Comparison of ENCODE assay signal across 24 cellular contexts in genomic region chr3:99602183-99602582, GRCh38. TPM values are rescaled to one million over a fixed set of nuclear protein-coding genes. Genes with fewer than 3 reads are reported as not detected.
"Had no signal": no experiment of that assay in that cellular context is flagged by ENCODE, and none has a peak within 500 bp of the region (broad histone marks: within the 10 kb centered on the region; RNA-seq: fewer than 3 reads in every experiment).

No MANE protein-coding gene starts in this region.

- H3K79me2 ChIP-seq: hepatocyte had no signal

- H3K4me3 ChIP-seq: coronary artery, esophagus muscularis mucosa, gastroesophageal sphincter, heart left ventricle, hepatocyte, lower lobe of right lung, pancreas, right lobe of liver, thoracic aorta, tibial nerve, upper lobe of left lung, uterus had no signal

- H3K4me1 ChIP-seq: esophagus muscularis mucosa, foreskin keratinocyte, gastroesophageal sphincter, heart left ventricle, lower lobe of right lung, pancreas, right lobe of liver, tibial nerve, upper lobe of left lung, uterus had no signal

- DNase-seq: dermis blood vessel endothelial cell; effector memory CD4-positive, alpha-beta T cell; foreskin keratinocyte; heart left ventricle; kidney; left ventricle myocardium superior; lower lobe of right lung; naive thymus-derived CD8-positive, alpha-beta T cell; pancreas; retina; right lobe of liver; small intestine; stimulated activated CD4-positive, alpha-beta T cell treated with anti-CD3 and anti-CD28 coated beads, Interleukin-15, amount 100 ng/mL, for 24 hours; stimulated activated CD4-positive, alpha-beta T cell treated with anti-CD3 and anti-CD28 coated beads, Interleukin-2, amount 100 ng/mL, for 48 hours; stimulated activated naive B cell treated with anti-CD40 and anti-IgM and Interleukin-4, amounts not matched to agents 10 μg/mL and 1 μg/mL and 100 μg/mL, for 72 hours; upper lobe of left lung; uterus had no signal

- H3K4me2 ChIP-seq: hepatocyte had no signal

- H2AFZ ChIP-seq: hepatocyte had no signal

- H3K27me3 ChIP-seq: esophagus muscularis mucosa, foreskin keratinocyte, gastroesophageal sphincter, heart left ventricle, hepatocyte, neutrophil, pancreas, right lobe of liver, tibial nerve, upper lobe of left lung, uterus had no signal

- H3K9me3 ChIP-seq: esophagus muscularis mucosa, gastroesophageal sphincter, heart left ventricle, lower lobe of right lung, neutrophil, pancreas, right lobe of liver, thoracic aorta, tibial nerve, upper lobe of left lung, uterus had no signal

- H3K36me3 ChIP-seq: esophagus muscularis mucosa, gastroesophageal sphincter, heart left ventricle, lower lobe of right lung, neutrophil, pancreas, right lobe of liver, thoracic aorta, tibial nerve, upper lobe of left lung, uterus had no signal

- H3K27ac ChIP-seq: coronary artery, esophagus muscularis mucosa, foreskin keratinocyte, gastroesophageal sphincter, heart left ventricle, hepatocyte, lower lobe of right lung, neutrophil, pancreas, right lobe of liver, thoracic aorta, tibial nerve, upper lobe of left lung, uterus had no signal

RNA-seq across cellular contexts. Expression of gene COL8A1, which starts 36.2 kb away (rescaled TPM):
- polyA plus RNA-seq: naive thymus-derived CD8-positive, alpha-beta T cell had no signal
